Comparison of ENCODE assay signal across 28 cellular contexts in the genomic region with DNA sequence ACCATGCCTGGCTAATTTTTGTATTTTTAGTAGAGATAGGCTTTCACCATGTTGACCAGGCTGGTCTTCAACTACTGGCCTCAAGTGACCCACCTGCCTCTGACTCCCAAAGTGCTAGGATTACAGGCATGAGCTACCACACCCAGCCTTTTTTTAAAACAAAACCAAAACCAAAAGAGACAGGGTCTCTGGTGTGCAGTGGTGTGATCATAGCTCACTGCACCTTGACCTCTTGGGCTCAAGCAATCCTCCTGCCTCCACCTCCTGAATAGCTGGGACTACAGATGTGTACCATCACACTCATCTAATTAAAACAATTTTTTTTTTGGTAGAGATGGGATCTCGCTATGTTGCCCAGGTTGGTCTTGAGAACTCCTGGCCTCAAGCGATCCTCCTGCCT.
A peak's percentile ranks its signal among the peaks of the same experiment; 100 is the strongest.
DNase-seq lines count a peak whose midpoint lies in the region; ATAC-seq, FAIRE-seq and TF ChIP-seq lines count a peak whose summit lies in the region.
"Had no signal": no experiment of that assay in that cellular context is flagged by ENCODE, and none has a peak within 500 bp of the region (broad histone marks: within the 10 kb centered on the region; RNA-seq: fewer than 3 reads in every experiment).

No MANE protein-coding gene starts in this region.

- H3K4me2 ChIP-seq in Karpas-422 (ENCODE audit: low read depth, low read length, poor library complexity, severe bottlenecking) (no peak overlapping the region), GM12878 (ENCODE audit: control insufficient read depth, insufficient read depth) (no peak overlapping the region)

- H3K4me3 ChIP-seq in Karpas-422 (ENCODE audit: low read length): no peak overlapping the region
- no peak overlapping the region for H3K4me3 ChIP-seq in GM12878
- no peak overlapping the region for H3K4me3 ChIP-seq in prostate gland
- H3K4me3 ChIP-seq: adrenal gland, skin epidermis had no signal

- intact Hi-C loops in GM12878 (cut with micrococcal nuclease; ENCODE audit: unreplicated experiment) (no loop called here), prostate gland (cut with DNase I) (no loop called here)

- no peaks in the 10 kb centered on the region for H3K27me3 ChIP-seq in Karpas-422 (ENCODE audit: low read length)
- H3K27me3 ChIP-seq in GM12878 (replicated peaks in 1 of 2; ENCODE audit: control insufficient read depth in 2 of 2, insufficient read depth in 2 of 2, low read length in 1 of 2): no peaks in the 10 kb centered on the region
- no peaks in the 10 kb centered on the region for H3K27me3 ChIP-seq in prostate gland (replicated peaks; ENCODE audit: insufficient read depth)
- H3K27me3 ChIP-seq: adrenal gland had no signal

- TF ChIP-seq EP300 in GM12878 (IDR thresholded peaks at IDR 0.05; ENCODE audit: borderline replicate concordance in 1 of 2, control insufficient read depth in 1 of 2, low read depth in 2 of 2, low read length in 2 of 2): no peak

- TF ChIP-seq CTCF in GM12878 (IDR thresholded peaks at IDR 0.05 in 2 of 3, conservative IDR thresholded peaks at IDR 0.05 in 1 of 3; ENCODE audit: control insufficient read depth in 2 of 3, extremely low read depth in 1 of 3, insufficient read depth in 1 of 3, low read depth in 3 of 3, low read length in 3 of 3) (no peak), prostate gland (IDR thresholded peaks at IDR 0.05) (no peak)

- TF ChIP-seq POLR2A in GM12878 (IDR thresholded peaks at IDR 0.05; ENCODE audit: low read depth, low read length): no peak
- TF ChIP-seq POLR2A in prostate gland (IDR thresholded peaks at IDR 0.05): no peak

- TF ChIP-seq RAD21 in GM12878 (IDR thresholded peaks at IDR 0.05; ENCODE audit: insufficient read depth, low read depth, low read length): no peak

- H2AFZ ChIP-seq in Karpas-422 (ENCODE audit: low read length) (no peak overlapping the region), GM12878 (ENCODE audit: control insufficient read depth, low read depth, low read length) (no peak overlapping the region)

- 71% methylated on average over 2 of the region's 2 CpGs for WGBS in GM12878 (ENCODE audit: insufficient coverage, insufficient replicate concordance, low lambda C conversion rate, missing lambda C conversion rate)
- WGBS in prostate gland: 100% methylated on average over 2 of the region's 2 CpGs

- H3K36me3 ChIP-seq in Karpas-422 (ENCODE audit: insufficient read depth, low read length) (peaks cover 16% of the 10 kb centered on the region), GM12878 (ENCODE audit: control insufficient read depth in 2 of 2, insufficient read depth in 2 of 2, low read length in 1 of 2) (0 out of 4 replicates have a peak, but pooled peaks cover 0 to 4% of the 10 kb centered on the region in 2 experiments), prostate gland (no peaks in the 10 kb centered on the region)
- H3K36me3 ChIP-seq: adrenal gland had no signal

- RAD21 ChIA-PET in GM12878 (lab: Charles Lee; ENCODE audit: unreplicated experiment): interaction anchor here (1.0 kb wide), 1 partner anchor 123 kb away, joined by 3 read pairs; no protein-coding TSS in a partner anchor

- H3K27me3 Mint-ChIP-seq in activated naive CD4-positive, alpha-beta T cell treated with anti-CD3 and anti-CD28 coated beads, Interleukin-2, amount 10 ng/mL, durations not matched to agents 7 days and 5 days: no peaks in the 10 kb centered on the region
- H3K27me3 Mint-ChIP-seq: activated B cell treated with CpG ODN at 0.5 μM for 24 hours, memory B cell, progenitor cell of endocrine pancreas had no signal

- H4K20me1 ChIP-seq in Karpas-422 (ENCODE audit: insufficient read depth, low read depth, low read length): peaks cover 3% of the 10 kb centered on the region
- no peaks in the 10 kb centered on the region for H4K20me1 ChIP-seq in GM12878 (ENCODE audit: control insufficient read depth, insufficient read depth)

- no TSS peak for BruUV-seq in GM12878 (replicated peaks; lab: Mats Ljungman, UMichigan)

- in situ Hi-C loops in GM12878 (cut with MboI): no loop called here

- peak overlapping the region; percentile 86 for H3K27ac Mint-ChIP-seq in activated naive CD4-positive, alpha-beta T cell treated with anti-CD3 and anti-CD28 coated beads, Interleukin-2, amount 10 ng/mL, durations not matched to agents 7 days and 5 days
- H3K27ac Mint-ChIP-seq: memory B cell, progenitor cell of endocrine pancreas had no signal

- H3K27ac ChIP-seq in Karpas-422 (ENCODE audit: low read length) (peak overlapping the region; percentile 93), GM12878 (ENCODE audit: control insufficient read depth, insufficient read depth) (no peak overlapping the region; the same call in 1 of the 2 replicates), prostate gland (peak overlapping the region; percentile 92 to 93)
- H3K27ac ChIP-seq: adrenal gland, epithelial cell of prostate had no signal

- H3K9me3 Mint-ChIP-seq in activated naive CD4-positive, alpha-beta T cell treated with anti-CD3 and anti-CD28 coated beads, Interleukin-2, amount 10 ng/mL, durations not matched to agents 7 days and 5 days: no peaks in the 10 kb centered on the region
- H3K9me3 Mint-ChIP-seq: activated B cell treated with CpG ODN at 0.5 μM for 24 hours, memory B cell, nephron had no signal

- H3K9me3 ChIP-seq in Karpas-422 (ENCODE audit: low read length) (no peaks in the 10 kb centered on the region), GM12878 (replicated peaks; ENCODE audit: control insufficient read depth, insufficient read depth, low read length) (no peaks in the 10 kb centered on the region), prostate gland (no peaks in the 10 kb centered on the region)
- H3K9me3 ChIP-seq: adrenal gland had no signal

- H3K4me1 ChIP-seq in Karpas-422 (ENCODE audit: low read length) (peaks cover 95% of the 10 kb centered on the region), GM12878 (ENCODE audit: control insufficient read depth, insufficient read depth, low read length) (peaks cover 42% of the 10 kb centered on the region), prostate gland (replicated peaks) (peaks cover 15% of the 10 kb centered on the region)

- CTCF ChIA-PET in activated naive CD4-positive, alpha-beta T cell treated with anti-CD3 and anti-CD28 coated beads, Interleukin-2, amount 10 ng/mL, durations not matched to agents 7 days and 5 days (lab: Charles Lee): interaction anchor here (0.6 to 1.9 kb wide), 5 partner anchors 8 to 124 kb away, joined by 3 to 7 read pairs (median 4); no protein-coding TSS in a partner anchor
- CTCF ChIA-PET in GM12878 (lab: Yijun Ruan, JAX): no interaction called here

- H3K9ac ChIP-seq in Karpas-422 (ENCODE audit: low read length): no peak overlapping the region
- H3K9ac ChIP-seq in GM12878 (ENCODE audit: control insufficient read depth, insufficient read depth, low read length): no peak overlapping the region

- no peaks in the 10 kb centered on the region for H3K9me2 ChIP-seq in Karpas-422 (replicated peaks; ENCODE audit: insufficient read depth, low read length)

- H3K79me2 ChIP-seq in Karpas-422 (ENCODE audit: low read length): peaks cover 95% of the 10 kb centered on the region
- peaks cover 5% of the 10 kb centered on the region; the same call in 1 of the 2 replicates for H3K79me2 ChIP-seq in GM12878 (ENCODE audit: control insufficient read depth, insufficient read depth, low read length)

- peaks cover 92% of the 10 kb centered on the region for H3K4me1 Mint-ChIP-seq in activated naive CD4-positive, alpha-beta T cell treated with anti-CD3 and anti-CD28 coated beads, Interleukin-2, amount 10 ng/mL, durations not matched to agents 7 days and 5 days

- peaks cover 37% of the 10 kb centered on the region for H3K36me3 Mint-ChIP-seq in activated naive CD4-positive, alpha-beta T cell treated with anti-CD3 and anti-CD28 coated beads, Interleukin-2, amount 10 ng/mL, durations not matched to agents 7 days and 5 days

- ATAC-seq in GM12878 (peak; percentile 45; the same call in 1 of the 3 replicates), HG03457 (IDR thresholded peaks at IDR 0.05; ENCODE audit: unreplicated experiment) (no peak)
- ATAC-seq: HCT116, PC-3 had no signal

- peak overlapping the region; percentile 31 for H3K4me3 Mint-ChIP-seq in activated naive CD4-positive, alpha-beta T cell treated with anti-CD3 and anti-CD28 coated beads, Interleukin-2, amount 10 ng/mL, durations not matched to agents 7 days and 5 days
- H3K4me3 Mint-ChIP-seq: activated B cell treated with CpG ODN at 0.5 μM for 24 hours, memory B cell, nephron had no signal

- peak; percentile 34 for DNase-seq in activated naive CD4-positive, alpha-beta T cell treated with anti-CD3 and anti-CD28 coated beads, Interleukin-2, amount 10 ng/mL, durations not matched to agents 7 days and 5 days
- DNase-seq in activated naive CD4-positive, alpha-beta T cell (lab: John Stamatoyannopoulos, UW): no peak
- DNase-seq in Karpas-422: no peak
- no peak for DNase-seq in GM12878 (ENCODE audit: low read depth, low spot score)
- DNase-seq in prostate gland (ENCODE audit: low spot score): no peak
- no peak for DNase-seq in EL
- DNase-seq in HUDEP-2 (lab: John Stamatoyannopoulos, UW; ENCODE audit: unreplicated experiment in 76 of 76): no peak
- DNase-seq: activated B cell treated with CpG ODN at 0.5 μM for 24 hours; activated CD8-positive, alpha-beta memory T cell treated with anti-CD3 and anti-CD28 coated beads, Interleukin-2, amount 50 U/mL, for 48 hours; adrenal gland; dermis blood vessel endothelial cell; DMS79; foreskin melanocyte; hippocampal formation; kidney; NCI-H146; NCI-H2171; NCI-H774; PC-3; SIG-M5 had no signal

- SMC1A ChIA-PET in GM12878 (lab: Charles Lee; ENCODE audit: uncharacterized antibody, unreplicated experiment): interaction anchor here (0.7 kb wide), 1 partner anchor 17 kb away, joined by 3 read pairs; no protein-coding TSS in a partner anchor

- no peak for FAIRE-seq in GM12878 (lab: Jason Lieb, UNC)
- FAIRE-seq: bronchial epithelial cell, kidney had no signal

- POLR2A ChIA-PET in GM12878 (lab: Charles Lee): interaction anchor here (0.9 kb wide), 1 partner anchor 10 kb away, joined by 3 read pairs; no protein-coding TSS in a partner anchor

TF ChIP-seq in GM12878, 131 proteins besides CTCF, POLR2A, EP300 and RAD21 (continues in another document):
- TF ChIP-seq STAT1 (conservative IDR thresholded peaks at IDR 0.05) (no peak), RBBP5 (conservative IDR thresholded peaks at IDR 0.05) (no peak), KAT2A (conservative IDR thresholded peaks at IDR 0.05; ENCODE audit: control insufficient read depth, low read depth, low read length) (no peak), ZSCAN29 (IDR thresholded peaks at IDR 0.05) (no peak), SIX5 (IDR thresholded peaks at IDR 0.05; ENCODE audit: low read depth, low read length, severe bottlenecking) (no peak)
